23 cellular contexts compared by ENCODE assay signal in the genomic region with DNA sequence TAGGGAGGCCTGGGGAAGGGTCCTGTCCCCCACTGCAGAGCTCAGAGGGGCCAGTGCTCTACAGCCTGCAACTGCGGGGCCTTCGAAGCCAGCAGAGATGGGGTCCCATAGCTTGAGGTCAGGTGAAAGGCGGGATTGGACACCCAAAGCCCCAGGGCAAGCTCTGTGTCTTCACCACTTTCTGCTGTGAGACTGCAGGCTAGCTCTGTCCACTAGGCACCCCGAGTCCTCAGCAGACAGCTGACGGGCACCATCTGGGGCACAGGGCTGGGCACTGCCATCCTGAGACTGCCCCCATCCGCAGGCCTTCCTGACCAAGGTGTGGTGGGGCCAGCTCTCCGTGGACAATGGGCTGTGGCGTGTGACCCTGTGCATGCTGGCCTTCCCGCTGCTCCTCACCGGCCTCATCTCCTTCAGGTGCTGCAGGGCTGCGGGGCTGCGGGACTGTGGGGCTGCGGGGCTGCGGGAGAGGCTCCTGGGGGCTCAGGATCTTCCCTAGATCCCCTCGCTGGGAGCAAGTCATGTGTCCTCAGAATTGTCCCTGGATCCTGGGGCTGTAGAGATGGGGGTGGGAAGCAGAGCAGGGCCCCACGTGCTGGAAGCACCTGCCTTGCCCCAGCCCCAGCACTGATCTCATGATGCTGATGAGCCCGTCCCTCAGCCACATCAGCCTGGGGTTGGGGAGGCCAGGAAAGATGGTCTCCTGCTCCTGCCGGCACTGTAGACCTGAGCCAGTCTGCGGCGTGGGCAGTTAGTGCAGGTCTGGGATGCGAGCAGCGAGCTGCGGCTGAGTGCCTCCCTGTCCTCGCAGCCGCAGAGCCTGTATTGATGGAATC. TPM values are rescaled to one million over a fixed set of nuclear protein-coding genes. Genes with fewer than 3 reads are reported as not detected.
A peak's percentile ranks its signal among the peaks of the same experiment; 100 is the strongest.
DNase-seq lines count a peak whose midpoint lies in the region; ATAC-seq, FAIRE-seq and TF ChIP-seq lines count a peak whose summit lies in the region.
"Had no signal": no experiment of that assay in that cellular context is flagged by ENCODE, and none has a peak within 500 bp of the region (broad histone marks: within the 10 kb centered on the region; RNA-seq: fewer than 3 reads in every experiment).

No MANE protein-coding gene starts in this region.

- no peak overlapping the region for H3K4me3 ChIP-seq in A549
- no peak overlapping the region for H3K4me3 ChIP-seq in body of pancreas
- no peak overlapping the region for H3K4me3 ChIP-seq in transverse colon
- H3K4me3 ChIP-seq: BLaER1 treated with 17β-estradiol and CSF1 and Interleukin-3, amounts not matched to agents 10 nM and 100 nM; MG63; SJSA1 had no signal

- CTCF ChIA-PET in A549 (lab: Yijun Ruan, JAX) = no interaction called here

- WGBS in A549 (ENCODE audit: missing lambda C conversion rate) = 62% methylated on average over 10 of the region's 25 CpGs
- WGBS in body of pancreas, 2 donors = 48 to 60% methylated on average over 10 to 20 of the region's 25 CpGs
- WGBS in transverse colon (ENCODE audit: low coverage in 1 of 2), 2 donors = 90% methylated on average over 17 of the region's 25 CpGs; no CpG with 5 or more reads in 1 of the 2 donors

- H3K4me1 ChIP-seq in A549 (no peaks in the 10 kb centered on the region), body of pancreas (no peaks in the 10 kb centered on the region), transverse colon (no peaks in the 10 kb centered on the region)

- H3K4me2 ChIP-seq in A549 = no peak overlapping the region

- in situ Hi-C loops in transverse colon (cut with MboI; ENCODE audit: low pct_ligation_motif_present in 1 of 4, low pct_unique_long_range_greater_than_20kb in 1 of 4, low sequenced_read_pairs in 3 of 4) = no loop called here

- TF ChIP-seq POLR2A in A549 (IDR thresholded peaks at IDR 0.05; ENCODE audit: low read length) = no peak
- TF ChIP-seq POLR2A in body of pancreas (IDR thresholded peaks at IDR 0.05) = no peak
- TF ChIP-seq POLR2A in transverse colon (IDR thresholded peaks at IDR 0.05) = no peak

- H3K27ac ChIP-seq in A549 (no peak overlapping the region), body of pancreas (no peak overlapping the region), transverse colon (no peak overlapping the region)
- H3K27ac ChIP-seq: SJSA1 had no signal

- POLR2A ChIA-PET in A549 (lab: Yijun Ruan, JAX) = no interaction called here

- intact Hi-C loops in body of pancreas (cut with DNase I) = no loop called here
- intact Hi-C loops in transverse colon (cut with DNase I; ENCODE audit: low total_unique reads) = no loop called here

- H3K9me3 ChIP-seq in A549 (no peaks in the 10 kb centered on the region; the same call in 2 of the 3 replicates), body of pancreas (no peaks in the 10 kb centered on the region), transverse colon (no peaks in the 10 kb centered on the region)

- no peak overlapping the region for H3K27ac Mint-ChIP-seq in osteocyte (ENCODE audit: unreplicated experiment)
- H3K27ac Mint-ChIP-seq: CD4-positive, alpha-beta memory T cell had no signal

- TF ChIP-seq EP300 in A549 (IDR thresholded peaks at IDR 0.05) = no peak
- TF ChIP-seq EP300 in transverse colon (IDR thresholded peaks at IDR 0.05; ENCODE audit: low read depth) = no peak

- ATAC-seq in A549 = peak; percentile 31 to 40; a peak in 1 of 6 replicates
- peak; percentile 27 for ATAC-seq in body of pancreas
- no peak for ATAC-seq in HG02763 (IDR thresholded peaks at IDR 0.05; ENCODE audit: unreplicated experiment)

- no peaks in the 10 kb centered on the region for H3K27me3 Mint-ChIP-seq in osteocyte (ENCODE audit: unreplicated experiment)
- H3K27me3 Mint-ChIP-seq: CD4-positive, alpha-beta memory T cell had no signal

- no peak for DNase-seq in A549 (ENCODE audit: low read depth in 1 of 2, low spot score in 1 of 2)
- DNase-seq in AG20443 (ENCODE audit: low spot score) = peak; percentile 8
- no peak for DNase-seq in body of pancreas
- DNase-seq in osteocyte (ENCODE audit: extremely low spot score, unreplicated experiment) = peak; percentile 81
- no peak for DNase-seq in transverse colon
- no peak for DNase-seq in GM19238 (ENCODE audit: insufficient read length, low spot score)
- DNase-seq: ACHN; CD4-positive, alpha-beta memory T cell; DMS153; GOT3; MG63; NCI-H1417; NCI-H1694 treated with DMSO at 0.1 percent for 48 hours; NCI-H446 treated with DMSO at 0.1 percent for 48 hours; NCI-H526 treated with DMSO at 0.1 percent for 48 hours; OCI-M1 had no signal

- no peaks in the 10 kb centered on the region for H3K27me3 ChIP-seq in body of pancreas
- H3K27me3 ChIP-seq in transverse colon = no peaks in the 10 kb centered on the region
- H3K27me3 ChIP-seq: BLaER1 treated with 17β-estradiol and CSF1 and Interleukin-3, amounts not matched to agents 10 nM and 100 nM; MG63; SJSA1 had no signal

- no peak for FAIRE-seq in A549 (lab: Jason Lieb, UNC)
- FAIRE-seq: GM12891, RCC 7860 had no signal

- H3K4me3 Mint-ChIP-seq in osteocyte (ENCODE audit: unreplicated experiment) = no peak overlapping the region
- H3K4me3 Mint-ChIP-seq: CD4-positive, alpha-beta memory T cell had no signal

- no peak for TF ChIP-seq RAD21 in A549 (conservative IDR thresholded peaks at IDR 0.05 in 1 of 2, IDR thresholded peaks at IDR 0.05 in 1 of 2)

- no peaks in the 10 kb centered on the region for H3K9me3 Mint-ChIP-seq in osteocyte (ENCODE audit: unreplicated experiment)
- H3K9me3 Mint-ChIP-seq: CD4-positive, alpha-beta memory T cell had no signal

- H3K36me3 ChIP-seq in body of pancreas (replicated peaks in 1 of 2; ENCODE audit: insufficient read depth in 1 of 2, low read depth in 2 of 2) (no peaks in the 10 kb centered on the region), transverse colon (no peaks in the 10 kb centered on the region)
- H3K36me3 ChIP-seq: MG63, SJSA1 had no signal

- no peaks in the 10 kb centered on the region for H3K4me1 Mint-ChIP-seq in osteocyte (ENCODE audit: unreplicated experiment)

- no peaks in the 10 kb centered on the region for H3K36me3 Mint-ChIP-seq in osteocyte (ENCODE audit: unreplicated experiment)
- H3K36me3 Mint-ChIP-seq: CD4-positive, alpha-beta memory T cell had no signal

- TF ChIP-seq CTCF in A549 (IDR thresholded peaks at IDR 0.05) (no peak), body of pancreas (IDR thresholded peaks at IDR 0.05) (no peak), osteocyte (IDR thresholded peaks at IDR 0.05) (no peak), transverse colon (IDR thresholded peaks at IDR 0.05) (no peak)

TF ChIP-seq in A549, 52 proteins besides CTCF, POLR2A, EP300 and RAD21:
- no peak for TF ChIP-seq RNF2 (IDR thresholded peaks at IDR 0.05; ENCODE audit: borderline replicate concordance, low read depth)
- TF ChIP-seq GATA3 (IDR thresholded peaks at IDR 0.05; ENCODE audit: borderline replicate concordance) = no peak
- no peak for TF ChIP-seq CHD2 (IDR thresholded peaks at IDR 0.05; ENCODE audit: low read length, partially characterized antibody)
- TF ChIP-seq HDAC2 (IDR thresholded peaks at IDR 0.05) = no peak
- TF ChIP-seq FOSL2 (IDR thresholded peaks at IDR 0.05) = no peak
- no peak for TF ChIP-seq FOSL2 (CRISPR knock-in tag; IDR thresholded peaks at IDR 0.05)
- TF ChIP-seq RFX5 (IDR thresholded peaks at IDR 0.05) = no peak
- TF ChIP-seq ZSCAN20 (CRISPR knock-in tag; IDR thresholded peaks at IDR 0.05) = no peak
- no peak for TF ChIP-seq NFE2L2 (conservative IDR thresholded peaks at IDR 0.05; ENCODE audit: low read length)
- no peak for TF ChIP-seq FOSB (CRISPR knock-in tag; IDR thresholded peaks at IDR 0.05)
- TF ChIP-seq TP53 (CRISPR knock-in tag; IDR thresholded peaks at IDR 0.05) = no peak
- TF ChIP-seq HOXA7 (CRISPR knock-in tag; IDR thresholded peaks at IDR 0.05) = no peak
- TF ChIP-seq TFCP2L1 (CRISPR knock-in tag; IDR thresholded peaks at IDR 0.05) = no peak
- no peak for TF ChIP-seq EHF (CRISPR knock-in tag; IDR thresholded peaks at IDR 0.05)
- no peak for TF ChIP-seq PHF8 (IDR thresholded peaks at IDR 0.05; ENCODE audit: borderline replicate concordance, low read depth)
- TF ChIP-seq SMC3 (IDR thresholded peaks at IDR 0.05) = no peak
- no peak for TF ChIP-seq ZFP36 (IDR thresholded peaks at IDR 0.05; ENCODE audit: borderline replicate concordance, partially characterized antibody)
- TF ChIP-seq NPAS2 (CRISPR knock-in tag; IDR thresholded peaks at IDR 0.05; ENCODE audit: borderline replicate concordance) = no peak
- TF ChIP-seq CBX8 (IDR thresholded peaks at IDR 0.05) = no peak

RNA-seq across cellular contexts. Expression of gene TRPM2, which starts 46.8 kb away (rescaled TPM):
- 2.9 and 3.2 TPM in 2 replicates for polyA plus RNA-seq in A549 (2011; rRNA removed)
- polyA plus RNA-seq in A549 (2012; cell fraction: cytosol; rRNA removed) = 6.3 and 6.7 TPM in 2 replicates
- polyA plus RNA-seq in A549 (2012; cell fraction: nucleus; rRNA removed) = 5.8 and 6.5 TPM in 2 replicates
- 5.1 to 7.2 TPM (median 5.5 TPM) in 3 replicates for polyA plus RNA-seq in A549 (2017; fragmentation: RNase III; extraction: RNeasy Plus Mini Kit Qiagen cat#74134 plus additional on column Dnase treatment)
- 1.1 and 1.4 TPM in 2 replicates for polyA minus RNA-seq in A549 (2011; rRNA and poly(A)+ RNA removed)
- total RNA-seq in body of pancreas = 1 to 10 TPM; 2.1 to 2.3 TPM
- not detected in 2 replicates for total RNA-seq in osteocyte
- total RNA-seq in transverse colon = 1 to 10 TPM in 3 of 4 donors, not detected in 1; 2.3 to 2.9 (median 2.6) TPM
- total RNA-seq: G401, LHCN-M2 had no signal

RNA-seq across cellular contexts. Expression of gene LRRC3, which starts 55.1 kb away (rescaled TPM):
- 0.59 and 0.66 TPM in 2 replicates for polyA plus RNA-seq in A549 (2011; rRNA removed)
- polyA plus RNA-seq in A549 (2012; cell fraction: cytosol; rRNA removed) = 0.94 and 1.4 TPM in 2 replicates
- polyA plus RNA-seq in A549 (2012; cell fraction: nucleus; rRNA removed) = 1.6 and 1.7 TPM in 2 replicates
- polyA plus RNA-seq in A549 (2017; fragmentation: RNase III; extraction: RNeasy Plus Mini Kit Qiagen cat#74134 plus additional on column Dnase treatment) = 0.96 to 1.1 TPM (median 1.1 TPM) in 3 replicates
- 0.74 and 0.83 TPM in 2 replicates for polyA minus RNA-seq in A549 (2011; rRNA and poly(A)+ RNA removed)
- 1 to 10 TPM in 1 of 2 donors, under 1 TPM in 1; 0.33 to 1.0 TPM for total RNA-seq in body of pancreas
- total RNA-seq in osteocyte = 4.0 and 4.2 TPM in 2 replicates
- 1 to 10 TPM; 4.4 to 6.7 (median 5.1) TPM for total RNA-seq in transverse colon
- total RNA-seq: LHCN-M2 had no signal

Comparison
In these comparisons a context has a peak if more than half of its experiments do, and no peak if none do; other contexts are left out.
1. DNase-seq: peak in AG20443 (single experiment) and osteocyte (single experiment); none in A549 (0 of 2), body of pancreas (0 of 4), transverse colon (single experiment) and GM19238 (single experiment).